ENCODE assay signal across 11 cellular contexts in the genomic region with DNA sequence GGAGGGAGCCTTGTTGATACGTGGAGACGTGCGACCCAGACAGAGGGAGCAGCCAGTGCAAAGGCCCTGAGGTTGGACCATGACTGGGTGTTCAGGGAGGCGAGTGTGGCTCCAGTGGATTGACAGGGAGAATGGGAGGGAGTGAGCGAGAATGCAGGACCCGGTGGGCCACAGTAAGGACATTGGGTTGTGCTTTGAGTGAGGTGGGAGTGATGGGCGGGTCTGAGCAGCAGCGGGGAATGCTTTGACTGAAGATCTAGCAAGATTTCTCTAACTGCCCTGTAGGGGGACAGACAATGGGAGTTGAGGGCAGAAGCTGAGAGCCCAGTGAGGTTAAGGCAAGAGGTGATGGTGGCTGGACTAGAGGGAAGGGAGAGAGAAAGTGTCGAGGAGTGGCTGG. TPM values are rescaled to one million over a fixed set of nuclear protein-coding genes. Genes with fewer than 3 reads are reported as not detected.
DNase-seq lines count a peak whose midpoint lies in the region; ATAC-seq and TF ChIP-seq lines count a peak whose summit lies in the region.
"Had no signal": no experiment of that assay in that cellular context is flagged by ENCODE, and none has a peak within 500 bp of the region (broad histone marks: within the 10 kb centered on the region; RNA-seq: fewer than 3 reads in every experiment).

No MANE protein-coding gene starts in this region.

- H3K27ac Mint-ChIP-seq in CD8-positive, alpha-beta T cell, result no peak overlapping the region
- H3K27ac Mint-ChIP-seq: nephron progenitor cell had no signal

- POLR2A ChIA-PET in CD8-positive, alpha-beta T cell (lab: Charles Lee), result no interaction called here

- H3K9me3 ChIP-seq in DOHH2 (ENCODE audit: control insufficient read depth, insufficient read depth, low read length), result no peaks in the 10 kb centered on the region
- H3K9me3 ChIP-seq in CD8-positive, alpha-beta T cell (ENCODE audit: low read length), result no peaks in the 10 kb centered on the region
- H3K9me3 ChIP-seq: thyroid gland had no signal

- H3K4me1 Mint-ChIP-seq in CD8-positive, alpha-beta T cell (ENCODE audit: low read depth), result peaks cover 2% of the 10 kb centered on the region
- H3K4me1 Mint-ChIP-seq: nephron progenitor cell had no signal

- no peak overlapping the region for H3K4me2 ChIP-seq in DOHH2 (ENCODE audit: low read length)

- peaks cover under 1% of the 10 kb centered on the region; the same call in 1 of the 2 replicates for H3K4me1 ChIP-seq in DOHH2 (ENCODE audit: control insufficient read depth, low read length)
- H3K4me1 ChIP-seq in CD8-positive, alpha-beta T cell (ENCODE audit: insufficient read depth, low read length), result no peaks in the 10 kb centered on the region
- H3K4me1 ChIP-seq: thyroid gland had no signal

- TF ChIP-seq CTCF in DOHH2 (IDR thresholded peaks at IDR 0.05; ENCODE audit: low read depth, low read length, poor library complexity, severe bottlenecking) (peak; percentile 43), VCaP (conservative IDR thresholded peaks at IDR 0.05) (0 out of 2 replicates have a peak, but pooled peaks have one; percentile 22)
- TF ChIP-seq CTCF in CD8-positive, alpha-beta T cell (IDR thresholded peaks at IDR 0.05), result no peak

- no peaks in the 10 kb centered on the region for H3K9me2 ChIP-seq in DOHH2 (replicated peaks; ENCODE audit: control insufficient read depth, low read length)

- H3K4me3 ChIP-seq in DOHH2 (ENCODE audit: low read length) (no peak overlapping the region), H7 (ENCODE audit: insufficient read depth, low read depth, low read length) (no peak overlapping the region)
- H3K4me3 ChIP-seq in CD8-positive, alpha-beta T cell (ENCODE audit: low read depth, low read length), result no peak overlapping the region
- H3K4me3 ChIP-seq: thyroid gland had no signal

- peak; percentile 71 for DNase-seq in H7
- peak; percentile 9 for DNase-seq in iris pigment epithelial cell (ENCODE audit: low read depth)
- DNase-seq in T-helper 1 cell, result no peak
- DNase-seq in GM19240 (ENCODE audit: insufficient read length, low spot score), result no peak
- DNase-seq in CD8-positive, alpha-beta T cell, result no peak
- DNase-seq: nephron progenitor cell; stimulated activated CD4-positive, alpha-beta T cell treated with anti-CD3 and anti-CD28 coated beads, Interleukin-4, amount 100 ng/mL, for 1 hour; thyroid gland had no signal

- no peak for ATAC-seq in CD8-positive, alpha-beta T cell
- no peak for ATAC-seq in GM21717 (IDR thresholded peaks at IDR 0.05; ENCODE audit: unreplicated experiment)

- H3K4me3 Mint-ChIP-seq in CD8-positive, alpha-beta T cell, result no peak overlapping the region
- H3K4me3 Mint-ChIP-seq: nephron progenitor cell had no signal

- H3K27me3 ChIP-seq in DOHH2 (ENCODE audit: control insufficient read depth, low read length), result peaks cover 23% of the 10 kb centered on the region
- H3K27me3 ChIP-seq in H7 (ENCODE audit: control insufficient read depth, insufficient read depth, low read length), result peaks cover 3% of the 10 kb centered on the region; the same call in 1 of the 2 replicates
- no peaks in the 10 kb centered on the region for H3K27me3 ChIP-seq in CD8-positive, alpha-beta T cell (ENCODE audit: insufficient read depth, low read length)
- H3K27me3 ChIP-seq: thyroid gland had no signal

- H3K36me3 ChIP-seq in DOHH2 (ENCODE audit: control insufficient read depth, low read length) (no peaks in the 10 kb centered on the region), H7 (replicated peaks; ENCODE audit: control insufficient read depth, insufficient read depth, low read length) (no peaks in the 10 kb centered on the region)
- no peaks in the 10 kb centered on the region for H3K36me3 ChIP-seq in CD8-positive, alpha-beta T cell (ENCODE audit: insufficient read depth, low read length)
- H3K36me3 ChIP-seq: thyroid gland had no signal

- H3K27ac ChIP-seq in DOHH2 (ENCODE audit: low read depth, low read length), result no peak overlapping the region
- no peak overlapping the region for H3K27ac ChIP-seq in VCaP
- no peak overlapping the region for H3K27ac ChIP-seq in CD8-positive, alpha-beta T cell (ENCODE audit: low read depth, low read length)
- H3K27ac ChIP-seq: thyroid gland had no signal

- CTCF ChIA-PET in CD8-positive, alpha-beta T cell (lab: Charles Lee), result no interaction called here

- no peaks in the 10 kb centered on the region for H4K20me1 ChIP-seq in DOHH2 (ENCODE audit: control insufficient read depth, insufficient read depth, low read depth, low read length)

- H3K9me3 Mint-ChIP-seq in CD8-positive, alpha-beta T cell, result no peaks in the 10 kb centered on the region
- H3K9me3 Mint-ChIP-seq: nephron progenitor cell had no signal

- intact Hi-C loops in CD8-positive, alpha-beta T cell (cut with DNase I, micrococcal nuclease), result no loop called here

- no peaks in the 10 kb centered on the region for H3K79me2 ChIP-seq in DOHH2 (ENCODE audit: control insufficient read depth, low read length)

- no peaks in the 10 kb centered on the region for H3K36me3 Mint-ChIP-seq in CD8-positive, alpha-beta T cell

- H3F3A ChIP-seq in DOHH2 (ENCODE audit: control insufficient read depth, insufficient read depth), result no peaks in the 10 kb centered on the region

- H3K27me3 Mint-ChIP-seq in CD8-positive, alpha-beta T cell (ENCODE audit: low read depth), result peaks cover 9% of the 10 kb centered on the region

RNA-seq across cellular contexts. Expression of gene NANOS2, which starts 7.7 kb away (rescaled TPM):
- total RNA-seq in H7 (2014; rRNA removed; shearing (Covaris generic)), result not detected in 2 replicates
- total RNA-seq in CD8-positive, alpha-beta T cell, result not detected
- total RNA-seq: thyroid gland had no signal

RNA-seq across cellular contexts. Expression of gene MYPOP, which starts 19.9 kb away (rescaled TPM):
- total RNA-seq in H7 (2014; rRNA removed; shearing (Covaris generic)), result 2.8 and 2.9 TPM in 2 replicates
- 1 to 10 TPM; 3.4 to 3.5 TPM for total RNA-seq in CD8-positive, alpha-beta T cell

RNA-seq across cellular contexts. Expression of gene IRF2BP1, which starts 36.3 kb away (rescaled TPM):
- total RNA-seq in H7 (2014; rRNA removed; shearing (Covaris generic)), result 45.2 and 45.7 TPM in 2 replicates
- 10 to 100 TPM; 17.7 to 19.6 TPM for total RNA-seq in CD8-positive, alpha-beta T cell

RNA-seq across cellular contexts. Expression of gene NOVA2, which starts 51.4 kb away (rescaled TPM):
- total RNA-seq in H7 (2014; rRNA removed; shearing (Covaris generic)), result 0.11 and 0.35 TPM in 2 replicates
- not detected for total RNA-seq in CD8-positive, alpha-beta T cell

RNA-seq across cellular contexts. Expression of gene FOXA3, which starts 58.2 kb away (rescaled TPM):
- 13.4 and 15.1 TPM in 2 replicates for total RNA-seq in H7 (2014; rRNA removed; shearing (Covaris generic))
- not detected for total RNA-seq in CD8-positive, alpha-beta T cell
- total RNA-seq: thyroid gland had no signal

Comparison
In these comparisons a context has a peak if more than half of its experiments do, and no peak if none do; other contexts are left out.
1. DNase-seq: peak in H7 (single experiment) and iris pigment epithelial cell (single experiment); none in T-helper 1 cell (0 of 5), GM19240 (single experiment) and CD8-positive, alpha-beta T cell (0 of 7).